Comparison of ENCODE assay signal across 1 cellular context in the genomic region with DNA sequence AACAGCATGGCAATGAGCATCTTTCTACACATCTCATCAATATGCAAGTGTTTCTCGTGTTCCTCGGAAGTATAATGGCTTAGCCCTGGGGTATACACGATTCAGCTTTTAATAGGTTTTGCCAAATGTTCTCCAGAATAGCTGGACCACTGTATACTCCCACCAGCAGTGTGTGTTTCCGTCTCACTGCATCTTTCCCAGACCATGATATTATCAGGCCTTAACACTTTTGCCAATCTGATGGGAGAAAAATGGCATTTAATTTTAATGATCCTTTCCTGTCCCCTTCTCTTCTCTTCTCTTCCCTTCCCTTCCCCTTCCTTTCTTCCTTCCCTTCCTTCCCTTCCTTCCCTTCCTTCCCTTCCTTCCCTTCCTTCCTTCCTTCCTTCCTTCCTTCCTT.
TF ChIP-seq lines count a peak whose summit lies in the region.

No MANE protein-coding gene starts in this region.

TF ChIP-seq in GM12878, 131 proteins besides CTCF, POLR2A, EP300 and RAD21 (continued from another document):
- TF ChIP-seq ETV6 (conservative IDR thresholded peaks at IDR 0.05 in 1 of 2, IDR thresholded peaks at IDR 0.05 in 1 of 2; ENCODE audit: borderline replicate concordance in 1 of 2, low read depth in 1 of 2) (peak in 1 of 2 experiments; percentile 63; a peak in 1 of 4 replicates), TCF7 (IDR thresholded peaks at IDR 0.05; ENCODE audit: borderline replicate concordance) (no peak), STAT3 (IDR thresholded peaks at IDR 0.05; ENCODE audit: low read depth, low read length) (no peak)
- TF ChIP-seq, protein P1, sequence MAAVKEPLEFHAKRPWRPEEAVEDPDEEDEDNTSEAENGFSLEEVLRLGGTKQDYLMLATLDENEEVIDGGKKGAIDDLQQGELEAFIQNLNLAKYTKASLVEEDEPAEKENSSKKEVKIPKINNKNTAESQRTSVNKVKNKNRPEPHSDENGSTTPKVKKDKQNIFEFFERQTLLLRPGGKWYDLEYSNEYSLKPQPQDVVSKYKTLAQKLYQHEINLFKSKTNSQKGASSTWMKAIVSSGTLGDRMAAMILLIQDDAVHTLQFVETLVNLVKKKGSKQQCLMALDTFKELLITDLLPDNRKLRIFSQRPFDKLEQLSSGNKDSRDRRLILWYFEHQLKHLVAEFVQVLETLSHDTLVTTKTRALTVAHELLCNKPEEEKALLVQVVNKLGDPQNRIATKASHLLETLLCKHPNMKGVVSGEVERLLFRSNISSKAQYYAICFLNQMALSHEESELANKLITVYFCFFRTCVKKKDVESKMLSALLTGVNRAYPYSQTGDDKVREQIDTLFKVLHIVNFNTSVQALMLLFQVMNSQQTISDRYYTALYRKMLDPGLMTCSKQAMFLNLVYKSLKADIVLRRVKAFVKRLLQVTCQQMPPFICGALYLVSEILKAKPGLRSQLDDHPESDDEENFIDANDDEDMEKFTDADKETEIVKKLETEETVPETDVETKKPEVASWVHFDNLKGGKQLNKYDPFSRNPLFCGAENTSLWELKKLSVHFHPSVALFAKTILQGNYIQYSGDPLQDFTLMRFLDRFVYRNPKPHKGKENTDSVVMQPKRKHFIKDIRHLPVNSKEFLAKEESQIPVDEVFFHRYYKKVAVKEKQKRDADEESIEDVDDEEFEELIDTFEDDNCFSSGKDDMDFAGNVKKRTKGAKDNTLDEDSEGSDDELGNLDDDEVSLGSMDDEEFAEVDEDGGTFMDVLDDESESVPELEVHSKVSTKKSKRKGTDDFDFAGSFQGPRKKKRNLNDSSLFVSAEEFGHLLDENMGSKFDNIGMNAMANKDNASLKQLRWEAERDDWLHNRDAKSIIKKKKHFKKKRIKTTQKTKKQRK (IDR thresholded peaks at IDR 0.05; ENCODE audit: low read depth, low read length): no peak
